ENCODE assay signal across 2 cellular contexts in the genomic region with DNA sequence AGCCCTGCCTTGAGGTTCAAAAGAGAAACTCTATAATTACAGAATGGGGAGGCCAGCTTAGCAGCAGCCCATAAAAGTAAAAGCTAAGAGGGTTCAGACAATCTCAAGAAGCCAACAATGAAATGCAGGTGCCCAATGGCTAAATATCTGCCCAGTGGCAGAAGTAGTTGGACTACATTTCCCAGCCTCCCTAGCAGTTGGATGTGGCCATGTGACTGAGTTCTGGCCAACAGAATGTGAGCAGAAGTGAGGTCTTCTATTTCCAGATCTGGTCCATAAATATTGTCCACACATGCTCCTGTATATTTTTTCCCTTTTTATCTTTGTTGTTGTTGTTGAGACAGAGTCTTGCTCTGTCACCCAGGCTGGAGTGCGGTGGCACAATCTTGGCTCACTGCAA.
TF ChIP-seq lines count a peak whose summit lies in the region.

No MANE protein-coding gene starts in this region.

TF ChIP-seq in HepG2, 621 proteins besides CTCF, POLR2A, EP300 and RAD21:
- TF ChIP-seq ZNF143 (CRISPR knock-in tag; IDR thresholded peaks at IDR 0.05) (peak; percentile 57; the same call in 1 of the 2 replicates), ZFP82 (CRISPR knock-in tag; IDR thresholded peaks at IDR 0.05; ENCODE audit: borderline replicate concordance) (no peak), SIX1 (CRISPR knock-in tag; IDR thresholded peaks at IDR 0.05; ENCODE audit: borderline replicate concordance) (no peak), THAP11 (CRISPR knock-in tag; IDR thresholded peaks at IDR 0.05) (peak; percentile 43; the same call in 1 of the 2 replicates)
TF ChIP-seq in HepG2: peak in this region for 2.

TF ChIP-seq in GM12878, 131 proteins besides CTCF, POLR2A, EP300 and RAD21:
- TF ChIP-seq, protein P1, sequence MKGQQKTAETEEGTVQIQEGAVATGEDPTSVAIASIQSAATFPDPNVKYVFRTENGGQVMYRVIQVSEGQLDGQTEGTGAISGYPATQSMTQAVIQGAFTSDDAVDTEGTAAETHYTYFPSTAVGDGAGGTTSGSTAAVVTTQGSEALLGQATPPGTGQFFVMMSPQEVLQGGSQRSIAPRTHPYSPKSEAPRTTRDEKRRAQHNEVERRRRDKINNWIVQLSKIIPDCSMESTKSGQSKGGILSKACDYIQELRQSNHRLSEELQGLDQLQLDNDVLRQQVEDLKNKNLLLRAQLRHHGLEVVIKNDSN (IDR thresholded peaks at IDR 0.05; ENCODE audit: borderline replicate concordance, extremely low read length, insufficient read depth, low read depth, low read length), result peak; percentile 31
- TF ChIP-seq, protein P2, sequence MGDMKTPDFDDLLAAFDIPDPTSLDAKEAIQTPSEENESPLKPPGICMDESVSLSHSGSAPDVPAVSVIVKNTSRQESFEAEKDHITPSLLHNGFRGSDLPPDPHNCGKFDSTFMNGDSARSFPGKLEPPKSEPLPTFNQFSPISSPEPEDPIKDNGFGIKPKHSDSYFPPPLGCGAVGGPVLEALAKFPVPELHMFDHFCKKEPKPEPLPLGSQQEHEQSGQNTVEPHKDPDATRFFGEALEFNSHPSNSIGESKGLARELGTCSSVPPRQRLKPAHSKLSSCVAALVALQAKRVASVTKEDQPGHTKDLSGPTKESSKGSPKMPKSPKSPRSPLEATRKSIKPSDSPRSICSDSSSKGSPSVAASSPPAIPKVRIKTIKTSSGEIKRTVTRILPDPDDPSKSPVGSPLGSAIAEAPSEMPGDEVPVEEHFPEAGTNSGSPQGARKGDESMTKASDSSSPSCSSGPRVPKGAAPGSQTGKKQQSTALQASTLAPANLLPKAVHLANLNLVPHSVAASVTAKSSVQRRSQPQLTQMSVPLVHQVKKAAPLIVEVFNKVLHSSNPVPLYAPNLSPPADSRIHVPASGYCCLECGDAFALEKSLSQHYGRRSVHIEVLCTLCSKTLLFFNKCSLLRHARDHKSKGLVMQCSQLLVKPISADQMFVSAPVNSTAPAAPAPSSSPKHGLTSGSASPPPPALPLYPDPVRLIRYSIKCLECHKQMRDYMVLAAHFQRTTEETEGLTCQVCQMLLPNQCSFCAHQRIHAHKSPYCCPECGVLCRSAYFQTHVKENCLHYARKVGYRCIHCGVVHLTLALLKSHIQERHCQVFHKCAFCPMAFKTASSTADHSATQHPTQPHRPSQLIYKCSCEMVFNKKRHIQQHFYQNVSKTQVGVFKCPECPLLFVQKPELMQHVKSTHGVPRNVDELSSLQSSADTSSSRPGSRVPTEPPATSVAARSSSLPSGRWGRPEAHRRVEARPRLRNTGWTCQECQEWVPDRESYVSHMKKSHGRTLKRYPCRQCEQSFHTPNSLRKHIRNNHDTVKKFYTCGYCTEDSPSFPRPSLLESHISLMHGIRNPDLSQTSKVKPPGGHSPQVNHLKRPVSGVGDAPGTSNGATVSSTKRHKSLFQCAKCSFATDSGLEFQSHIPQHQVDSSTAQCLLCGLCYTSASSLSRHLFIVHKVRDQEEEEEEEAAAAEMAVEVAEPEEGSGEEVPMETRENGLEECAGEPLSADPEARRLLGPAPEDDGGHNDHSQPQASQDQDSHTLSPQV (IDR thresholded peaks at IDR 0.05), result no peak
- TF ChIP-seq, protein P3, sequence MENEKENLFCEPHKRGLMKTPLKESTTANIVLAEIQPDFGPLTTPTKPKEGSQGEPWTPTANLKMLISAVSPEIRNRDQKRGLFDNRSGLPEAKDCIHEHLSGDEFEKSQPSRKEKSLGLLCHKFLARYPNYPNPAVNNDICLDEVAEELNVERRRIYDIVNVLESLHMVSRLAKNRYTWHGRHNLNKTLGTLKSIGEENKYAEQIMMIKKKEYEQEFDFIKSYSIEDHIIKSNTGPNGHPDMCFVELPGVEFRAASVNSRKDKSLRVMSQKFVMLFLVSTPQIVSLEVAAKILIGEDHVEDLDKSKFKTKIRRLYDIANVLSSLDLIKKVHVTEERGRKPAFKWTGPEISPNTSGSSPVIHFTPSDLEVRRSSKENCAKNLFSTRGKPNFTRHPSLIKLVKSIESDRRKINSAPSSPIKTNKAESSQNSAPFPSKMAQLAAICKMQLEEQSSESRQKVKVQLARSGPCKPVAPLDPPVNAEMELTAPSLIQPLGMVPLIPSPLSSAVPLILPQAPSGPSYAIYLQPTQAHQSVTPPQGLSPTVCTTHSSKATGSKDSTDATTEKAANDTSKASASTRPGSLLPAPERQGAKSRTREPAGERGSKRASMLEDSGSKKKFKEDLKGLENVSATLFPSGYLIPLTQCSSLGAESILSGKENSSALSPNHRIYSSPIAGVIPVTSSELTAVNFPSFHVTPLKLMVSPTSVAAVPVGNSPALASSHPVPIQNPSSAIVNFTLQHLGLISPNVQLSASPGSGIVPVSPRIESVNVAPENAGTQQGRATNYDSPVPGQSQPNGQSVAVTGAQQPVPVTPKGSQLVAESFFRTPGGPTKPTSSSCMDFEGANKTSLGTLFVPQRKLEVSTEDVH (IDR thresholded peaks at IDR 0.05; ENCODE audit: low read depth, partially characterized antibody), result no peak
- TF ChIP-seq HDAC6 (IDR thresholded peaks at IDR 0.05; ENCODE audit: unreplicated experiment), result no peak
- no peak for TF ChIP-seq EZH2 (IDR thresholded peaks at IDR 0.05; ENCODE audit: borderline replicate concordance, control insufficient read depth, low read depth, low read length)
- no peak for TF ChIP-seq CHD4 (IDR thresholded peaks at IDR 0.05)
- TF ChIP-seq SREBF1 (IDR thresholded peaks at IDR 0.05; ENCODE audit: low read length), result no peak
- peak; percentile 40 for TF ChIP-seq SIX5 (IDR thresholded peaks at IDR 0.05; ENCODE audit: low read depth, low read length, severe bottlenecking)
- no peak for TF ChIP-seq ZNF384 (IDR thresholded peaks at IDR 0.05; ENCODE audit: borderline replicate concordance, low read depth, low read length)
